ENCODE assay signal across 24 cellular contexts in genomic region chr4:26264109-26264508, GRCh38. TPM values are rescaled to one million over a fixed set of nuclear protein-coding genes. Genes with fewer than 3 reads are reported as not detected.
DNase-seq lines count a peak whose midpoint lies in the region; ATAC-seq and TF ChIP-seq lines count a peak whose summit lies in the region.
"Had no signal": no experiment of that assay in that cellular context is flagged by ENCODE, and none has a peak within 500 bp of the region (broad histone marks: within the 10 kb centered on the region; RNA-seq: fewer than 3 reads in every experiment).

No MANE protein-coding gene starts in this region.

- peak overlapping the region; percentile 84 for H2AFZ ChIP-seq in GM23338

- TF ChIP-seq CTCF in GM23338 (conservative IDR thresholded peaks at IDR 0.05; ENCODE audit: low read depth in 2 of 2) (no peak), WTC11 (IDR thresholded peaks at IDR 0.05) (no peak)

- H3K27me3 Mint-ChIP-seq in GM23338 (ENCODE audit: insufficient read depth, low read depth, poor library complexity), result peaks cover 4% of the 10 kb centered on the region
- H3K27me3 Mint-ChIP-seq in WTC11 (ENCODE audit: low read depth), result no peaks in the 10 kb centered on the region
- H3K27me3 Mint-ChIP-seq in dendritic cell treated with granulocyte-macrophage colony-stimulating factor and Interleukin-4, amounts not matched to agents 40 ng/mL and 50 ng/mL, for 4 days, result no peaks in the 10 kb centered on the region
- H3K27me3 Mint-ChIP-seq in immature natural killer cell (ENCODE audit: low read depth in 3 of 3), result peaks cover 0 to 7% (median 3%) of the 10 kb centered on the region in 3 donors

- H3K4me1 Mint-ChIP-seq in GM23338, result peaks cover 18% of the 10 kb centered on the region
- peaks cover 23% of the 10 kb centered on the region for H3K4me1 Mint-ChIP-seq in WTC11
- peaks cover 71% of the 10 kb centered on the region for H3K4me1 Mint-ChIP-seq in dendritic cell treated with granulocyte-macrophage colony-stimulating factor and Interleukin-4, amounts not matched to agents 40 ng/mL and 50 ng/mL, for 4 days (ENCODE audit: low read depth)
- H3K4me1 Mint-ChIP-seq in immature natural killer cell, result no peaks in the 10 kb centered on the region
- H3K4me1 Mint-ChIP-seq: B cell had no signal

- peaks cover 5% of the 10 kb centered on the region for H3F3A ChIP-seq in GM23338 (replicated peaks; ENCODE audit: low read depth)

- H3K4me3 ChIP-seq in GM23338, result no peak overlapping the region
- H3K4me3 ChIP-seq: A549; BLaER1 treated with 17β-estradiol and CSF1 and Interleukin-3, amounts not matched to agents 10 nM and 100 nM had no signal

- H3K4me1 ChIP-seq in GM23338 (ENCODE audit: insufficient read depth), result peaks cover 24% of the 10 kb centered on the region
- H3K4me1 ChIP-seq: A549 had no signal

- no peaks in the 10 kb centered on the region for H3K79me2 ChIP-seq in GM23338 (replicated peaks; ENCODE audit: insufficient read depth)

- ATAC-seq in GM23338 (no peak), WTC11 (no peak), left colon (no peak)
- ATAC-seq: A549; CD8-positive, alpha-beta T cell had no signal

- H3K36me3 Mint-ChIP-seq in GM23338 (ENCODE audit: low read depth), result 0 out of 3 replicates have a peak, but pooled peaks cover 2% of the 10 kb centered on the region
- peaks cover 9% of the 10 kb centered on the region; the same call in 1 of the 2 replicates for H3K36me3 Mint-ChIP-seq in WTC11
- H3K36me3 Mint-ChIP-seq in dendritic cell treated with granulocyte-macrophage colony-stimulating factor and Interleukin-4, amounts not matched to agents 40 ng/mL and 50 ng/mL, for 4 days (ENCODE audit: low read depth), result peaks cover 16% of the 10 kb centered on the region
- no peaks in the 10 kb centered on the region for H3K36me3 Mint-ChIP-seq in immature natural killer cell
- H3K36me3 Mint-ChIP-seq: CD8-positive, alpha-beta T cell had no signal

- no peaks in the 10 kb centered on the region for H4K20me1 ChIP-seq in GM23338 (replicated peaks; ENCODE audit: insufficient read depth)

- no peaks in the 10 kb centered on the region for H3K9me2 ChIP-seq in GM23338 (ENCODE audit: insufficient read depth)

- H3K27ac Mint-ChIP-seq in GM23338 (no peak overlapping the region), WTC11 (no peak overlapping the region), immature natural killer cell (no peak overlapping the region)
- H3K27ac Mint-ChIP-seq in dendritic cell treated with granulocyte-macrophage colony-stimulating factor and Interleukin-4, amounts not matched to agents 40 ng/mL and 50 ng/mL, for 4 days, result peak overlapping the region; percentile 41
- H3K27ac Mint-ChIP-seq: B cell; CD4-positive, alpha-beta T cell; CD8-positive, alpha-beta T cell had no signal

- H3K4me2 ChIP-seq in GM23338, result no peak overlapping the region
- H3K4me2 ChIP-seq: A549 had no signal

- H3K27ac ChIP-seq in GM23338 (ENCODE audit: low read depth), result no peak overlapping the region
- H3K27ac ChIP-seq: 22Rv1; A549; BLaER1 treated with 17β-estradiol and CSF1 and Interleukin-3, amounts not matched to agents 10 nM and 100 nM; C4-2B had no signal

- no peak overlapping the region for H3K4me3 Mint-ChIP-seq in GM23338
- no peak overlapping the region for H3K4me3 Mint-ChIP-seq in WTC11
- no peak overlapping the region for H3K4me3 Mint-ChIP-seq in dendritic cell treated with granulocyte-macrophage colony-stimulating factor and Interleukin-4, amounts not matched to agents 40 ng/mL and 50 ng/mL, for 4 days
- no peak overlapping the region for H3K4me3 Mint-ChIP-seq in immature natural killer cell
- H3K4me3 Mint-ChIP-seq: B cell; CD4-positive, alpha-beta T cell; CD8-positive, alpha-beta T cell had no signal

- DNase-seq in COLO829 (ENCODE audit: low spot score), result peak; percentile 8
- DNase-seq in GM23338 (ENCODE audit: low spot score), result no peak
- no peak for DNase-seq in WTC11 (ENCODE audit: low spot score)
- DNase-seq in NCI-H1436 (lab: John Stamatoyannopoulos, UW), result no peak
- DNase-seq in immature natural killer cell, result no peak
- DNase-seq in left colon, result no peak
- no peak for DNase-seq in glomerular visceral epithelial cell (ENCODE audit: extremely low spot score)
- DNase-seq: AML-193; CD4-positive, alpha-beta T cell; CD8-positive, alpha-beta T cell; COR-L47; DMS 273 treated with DMSO at 0.1 percent for 48 hours; DMS153; DMS53; DMS79; DND-41; EL; GF-D8 had no signal

- intact Hi-C loops in dendritic cell treated with granulocyte-macrophage colony-stimulating factor and Interleukin-4, amounts not matched to agents 40 ng/mL and 50 ng/mL, for 4 days (cut with micrococcal nuclease), result loop anchor here (5.0 kb wide), 3 partner anchors 47 to 187 kb away; no protein-coding TSS in a partner anchor
- intact Hi-C loops in left colon (cut with DNase I, micrococcal nuclease), result no loop called here

- H3K36me3 ChIP-seq in GM23338 (ENCODE audit: insufficient read depth), result no peaks in the 10 kb centered on the region

- POLR2A ChIA-PET in WTC11 (lab: Charles Lee), result no interaction called here

- CTCF ChIA-PET in WTC11 (lab: Charles Lee), result no interaction called here

- H3K9me3 Mint-ChIP-seq in GM23338 (0 out of 3 replicates have a peak, but pooled peaks cover 6% of the 10 kb centered on the region), WTC11 (peaks cover 19% of the 10 kb centered on the region), immature natural killer cell (peaks cover 0 to 1% (median 0%) of the 10 kb centered on the region in 6 donors)
- H3K9me3 Mint-ChIP-seq in dendritic cell treated with granulocyte-macrophage colony-stimulating factor and Interleukin-4, amounts not matched to agents 40 ng/mL and 50 ng/mL, for 4 days, result no peaks in the 10 kb centered on the region

- H3K27me3 ChIP-seq in GM23338 (ENCODE audit: insufficient read depth), result no peaks in the 10 kb centered on the region
- H3K27me3 ChIP-seq: BLaER1 treated with 17β-estradiol and CSF1 and Interleukin-3, amounts not matched to agents 10 nM and 100 nM had no signal

TF ChIP-seq in GM23338, 12 proteins besides CTCF, POLR2A, EP300 and RAD21 (continues in another document):
- TF ChIP-seq ZNF114 (CRISPR knock-in tag; IDR thresholded peaks at IDR 0.05) (no peak), POLR2AphosphoS5 (IDR thresholded peaks at IDR 0.05; ENCODE audit: low read depth) (no peak), NANOG (IDR thresholded peaks at IDR 0.05; ENCODE audit: borderline replicate concordance) (no peak)
- TF ChIP-seq, protein P1, sequence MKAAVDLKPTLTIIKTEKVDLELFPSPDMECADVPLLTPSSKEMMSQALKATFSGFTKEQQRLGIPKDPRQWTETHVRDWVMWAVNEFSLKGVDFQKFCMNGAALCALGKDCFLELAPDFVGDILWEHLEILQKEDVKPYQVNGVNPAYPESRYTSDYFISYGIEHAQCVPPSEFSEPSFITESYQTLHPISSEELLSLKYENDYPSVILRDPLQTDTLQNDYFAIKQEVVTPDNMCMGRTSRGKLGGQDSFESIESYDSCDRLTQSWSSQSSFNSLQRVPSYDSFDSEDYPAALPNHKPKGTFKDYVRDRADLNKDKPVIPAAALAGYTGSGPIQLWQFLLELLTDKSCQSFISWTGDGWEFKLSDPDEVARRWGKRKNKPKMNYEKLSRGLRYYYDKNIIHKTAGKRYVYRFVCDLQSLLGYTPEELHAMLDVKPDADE (IDR thresholded peaks at IDR 0.05), result no peak

TF ChIP-seq in WTC11, 78 proteins besides CTCF, POLR2A, EP300 and RAD21:
- TF ChIP-seq FOXK1 (CRISPR knock-in tag; IDR thresholded peaks at IDR 0.05) (no peak), ZNF532 (CRISPR knock-in tag; IDR thresholded peaks at IDR 0.05; ENCODE audit: borderline replicate concordance) (no peak), PREB (CRISPR knock-in tag; IDR thresholded peaks at IDR 0.05; ENCODE audit: borderline replicate concordance) (no peak), HMGA2 (CRISPR knock-in tag; IDR thresholded peaks at IDR 0.05) (0 out of 2 replicates have a peak, but pooled peaks have one; percentile 38)
TF ChIP-seq in WTC11: peak in this region for 1.

RNA-seq across cellular contexts. Expression of gene RBPJ, which starts 56.7 kb away (rescaled TPM):
- total RNA-seq in GM23338 (2014; rRNA removed; shearing (Covaris generic)), result 205 and 212 TPM in 2 replicates
- polyA plus RNA-seq in GM23338 (2016; fragmentation: Nextera tagmentation; extraction: Ambion mirVana) (457 and 461 TPM in 2 replicates), immature natural killer cell (10 to 100 TPM; 39.8 to 67.3 (median 55.9) TPM)
- total RNA-seq in WTC11 (2021) (163 to 167 TPM (median 163 TPM) in 3 replicates), left colon (10 to 100 TPM; 32.6 to 53.2 TPM)
